Comparison of ENCODE assay signal across 8 cellular contexts in genomic region chr6:131696956-131697355, GRCh38. TPM values are rescaled to one million over a fixed set of nuclear protein-coding genes. Genes with fewer than 3 reads are reported as not detected.
"Had no signal": no experiment of that assay in that cellular context is flagged by ENCODE, and none has a peak within 500 bp of the region (broad histone marks: within the 10 kb centered on the region; RNA-seq: fewer than 3 reads in every experiment).

No MANE protein-coding gene starts in this region.

- DNase-seq: GDM1, GF-D8 had no signal

- FAIRE-seq: G401.6, GM12891, GM12892, GM18507, GM19239 had no signal

RNA-seq across cellular contexts. Expression of gene OR2A4, which starts 4.2 kb away (rescaled TPM):
- total RNA-seq: G401 had no signal

RNA-seq across cellular contexts. Expression of gene CTAGE9, which starts 13.9 kb away (rescaled TPM):
- total RNA-seq: G401 had no signal

RNA-seq across cellular contexts. Expression of gene ENPP3, which starts 59.9 kb away (rescaled TPM):
- total RNA-seq: G401 had no signal
